8 cellular contexts compared by ENCODE assay signal in genomic region chr11:18698341-18699268, GRCh38. TPM values are rescaled to one million over a fixed set of nuclear protein-coding genes. Genes with fewer than 3 reads are reported as not detected.
A peak's percentile ranks its signal among the peaks of the same experiment; 100 is the strongest.
DNase-seq lines count a peak whose midpoint lies in the region; ATAC-seq and TF ChIP-seq lines count a peak whose summit lies in the region.

Gene TMEM86A (plus strand): TSS chr11:18698779. CDS start chr11:18698887, 108 bp downstream.

- H3K9ac ChIP-seq in KMS-11: peak within 1 kb of the TSS; percentile 23; the same call in 1 of the 2 replicates

- peak within 1 kb of the TSS; percentile 90 for H2AFZ ChIP-seq in KMS-11 (ENCODE audit: low read depth)

- H3K27ac Mint-ChIP-seq in naive thymus-derived CD8-positive, alpha-beta T cell: peak within 1 kb of the TSS; percentile 44 to 93 (median 90)
- peak within 1 kb of the TSS; percentile 48 for H3K27ac Mint-ChIP-seq in stimulated activated memory B cell treated with anti-CD40 and anti-IgM and Interleukin-4, amounts not matched to agents 10 μg/mL and 1 μg/mL and 100 μg/mL, for 72 hours

- TF ChIP-seq CTCF in KMS-11 (conservative IDR thresholded peaks at IDR 0.05; ENCODE audit: low read depth, low read length): no peak
- no peak for TF ChIP-seq CTCF in fibroblast of mammary gland (conservative IDR thresholded peaks at IDR 0.05; ENCODE audit: control insufficient read depth, insufficient read depth, low read depth, low read length)

- no peaks in the 10 kb centered on the region for H3K27me3 Mint-ChIP-seq in naive thymus-derived CD8-positive, alpha-beta T cell
- peaks cover 18% of the 10 kb centered on the region for H3K27me3 Mint-ChIP-seq in stimulated activated memory B cell treated with anti-CD40 and anti-IgM and Interleukin-4, amounts not matched to agents 10 μg/mL and 1 μg/mL and 100 μg/mL, for 72 hours

- H3K36me3 Mint-ChIP-seq in naive thymus-derived CD8-positive, alpha-beta T cell: no peaks in the 10 kb centered on the region
- no peaks in the 10 kb centered on the region for H3K36me3 Mint-ChIP-seq in stimulated activated memory B cell treated with anti-CD40 and anti-IgM and Interleukin-4, amounts not matched to agents 10 μg/mL and 1 μg/mL and 100 μg/mL, for 72 hours

- no peaks in the 10 kb centered on the region for H3K36me3 ChIP-seq in KMS-11 (ENCODE audit: insufficient read depth)

- DNase-seq in DMS53 (lab: John Stamatoyannopoulos, UW) (peak; percentile 97), RPMI8226 (peak; percentile 79), fibroblast of mammary gland (ENCODE audit: low read depth) (peak; percentile 56)
- DNase-seq in activated T-helper 9 cell treated with anti-CD3 and anti-CD28 coated beads, Interleukin-2, amount 50 U/mL, for 16 hours (ENCODE audit: low read depth): peak; percentile 85
- DNase-seq in naive thymus-derived CD8-positive, alpha-beta T cell: peak; percentile 86 to 94 (median 88)

- H3K9me3 Mint-ChIP-seq in naive thymus-derived CD8-positive, alpha-beta T cell: no peaks in the 10 kb centered on the region
- H3K9me3 Mint-ChIP-seq in stimulated activated memory B cell treated with anti-CD40 and anti-IgM and Interleukin-4, amounts not matched to agents 10 μg/mL and 1 μg/mL and 100 μg/mL, for 72 hours: no peaks in the 10 kb centered on the region

- peaks cover 19% of the 10 kb centered on the region for H3K4me1 ChIP-seq in KMS-11 (ENCODE audit: low read depth, poor library complexity, severe bottlenecking)

- H3K4me3 ChIP-seq in KMS-11 (IDR thresholded peaks at IDR 0.05; ENCODE audit: insufficient read depth, low read depth, low read length): no peak within 1 kb of the TSS
- peak within 1 kb of the TSS; percentile 48 for H3K4me3 ChIP-seq in fibroblast of mammary gland (ENCODE audit: control insufficient read depth, low read depth, low read length)

- H3K79me2 ChIP-seq in KMS-11 (ENCODE audit: insufficient read depth, low read depth): no peaks in the 10 kb centered on the region

- peak within 1 kb of the TSS; percentile 88 for H3K4me2 ChIP-seq in KMS-11

- H3K4me1 Mint-ChIP-seq in naive thymus-derived CD8-positive, alpha-beta T cell: peaks cover 15 to 24% (median 21%) of the 10 kb centered on the region in 4 donors
- H3K4me1 Mint-ChIP-seq in stimulated activated memory B cell treated with anti-CD40 and anti-IgM and Interleukin-4, amounts not matched to agents 10 μg/mL and 1 μg/mL and 100 μg/mL, for 72 hours: peaks cover 21% of the 10 kb centered on the region

- no peaks in the 10 kb centered on the region for H3K27me3 ChIP-seq in KMS-11 (ENCODE audit: insufficient read depth, low read depth)

- POLR2A ChIA-PET in naive thymus-derived CD8-positive, alpha-beta T cell (lab: Charles Lee): interaction anchor here (1.0 to 2.4 kb wide), 5 partner anchors 21 to 172 kb away, joined by 5 to 14 read pairs (median 9); partner anchors contain the start of genes SPTY2D1 and TSG101

- H4K20me1 ChIP-seq in KMS-11 (ENCODE audit: insufficient read depth): no peaks in the 10 kb centered on the region

- H3K4me3 Mint-ChIP-seq in naive thymus-derived CD8-positive, alpha-beta T cell: peak within 1 kb of the TSS; percentile 70 to 90 (median 83)
- H3K4me3 Mint-ChIP-seq in stimulated activated memory B cell treated with anti-CD40 and anti-IgM and Interleukin-4, amounts not matched to agents 10 μg/mL and 1 μg/mL and 100 μg/mL, for 72 hours: peak within 1 kb of the TSS; percentile 78

- peak; percentile 88 for ATAC-seq in GM21786 (IDR thresholded peaks at IDR 0.05; ENCODE audit: unreplicated experiment)
- peak; percentile 91 to 93 for ATAC-seq in naive thymus-derived CD8-positive, alpha-beta T cell
- peak; percentile 95 for ATAC-seq in stimulated activated memory B cell treated with anti-CD40 and anti-IgM and Interleukin-4, amounts not matched to agents 10 μg/mL and 1 μg/mL and 100 μg/mL, for 72 hours

- no peak within 1 kb of the TSS for H3K27ac ChIP-seq in KMS-11

RNA-seq across cellular contexts. Expression of gene TMEM86A, which starts in this region (rescaled TPM):
- 1 to 10 TPM; 4.6 to 6.7 TPM for total RNA-seq in naive thymus-derived CD8-positive, alpha-beta T cell
- 1 to 10 TPM in 2 of 3 donors, under 1 TPM in 1; 0.43 to 1.9 (median 1.2) TPM for polyA plus RNA-seq in naive thymus-derived CD8-positive, alpha-beta T cell
